ENCODE assay signal across 23 cellular contexts in genomic region chr6:105804436-105804835, GRCh38.
A peak's percentile ranks its signal among the peaks of the same experiment; 100 is the strongest.
DNase-seq lines count a peak whose midpoint lies in the region; ATAC-seq, FAIRE-seq and TF ChIP-seq lines count a peak whose summit lies in the region.
"Had no signal": no experiment of that assay in that cellular context is flagged by ENCODE, and none has a peak within 500 bp of the region (broad histone marks: within the 10 kb centered on the region; RNA-seq: fewer than 3 reads in every experiment).

No MANE protein-coding gene starts in this region.

- H3K4me1 ChIP-seq in astrocyte (ENCODE audit: insufficient read depth, low read length) = peaks cover 17% of the 10 kb centered on the region
- no peaks in the 10 kb centered on the region for H3K4me1 ChIP-seq in adrenal gland (replicated peaks in 1 of 2)
- H3K4me1 ChIP-seq: pancreas had no signal

- H3K9me3 ChIP-seq in astrocyte (ENCODE audit: insufficient read depth, low read depth, low read length) (peaks cover 4% of the 10 kb centered on the region), adrenal gland (replicated peaks in 1 of 3) (no peaks in the 10 kb centered on the region)
- H3K9me3 ChIP-seq: pancreas, thoracic aorta had no signal

- H3K27me3 Mint-ChIP-seq in HFFc6 (ENCODE audit: insufficient read depth) (peaks cover 2% of the 10 kb centered on the region; the same call in 1 of the 2 replicates), astrocyte (ENCODE audit: low read depth, unreplicated experiment) (no peaks in the 10 kb centered on the region)
- H3K27me3 Mint-ChIP-seq: activated B cell treated with CpG ODN at 0.5 μM for 24 hours had no signal

- H3K9ac ChIP-seq in astrocyte (ENCODE audit: low read length) = no peak overlapping the region
- H3K9ac ChIP-seq: KMS-11 had no signal

- H3K4me3 ChIP-seq in astrocyte (ENCODE audit: insufficient read depth, low read depth, low read length) (no peak overlapping the region), foreskin fibroblast (ENCODE audit: low read depth in 1 of 2, low read length in 2 of 2) (no peak overlapping the region), adrenal gland (no peak overlapping the region)
- H3K4me3 ChIP-seq: pancreas, thoracic aorta had no signal

- H3K4me1 Mint-ChIP-seq in HFFc6 (ENCODE audit: low read depth) = peaks cover 25% of the 10 kb centered on the region
- peaks cover 7% of the 10 kb centered on the region for H3K4me1 Mint-ChIP-seq in astrocyte (ENCODE audit: low read depth, unreplicated experiment)
- H3K4me1 Mint-ChIP-seq: activated B cell treated with CpG ODN at 0.5 μM for 24 hours had no signal

- no peak overlapping the region for H2AFZ ChIP-seq in astrocyte (ENCODE audit: low read depth, low read length)

- H3K27me3 ChIP-seq in astrocyte (ENCODE audit: insufficient read depth, low read length) = no peaks in the 10 kb centered on the region
- no peaks in the 10 kb centered on the region for H3K27me3 ChIP-seq in adrenal gland
- H3K27me3 ChIP-seq: pancreas had no signal

- no peaks in the 10 kb centered on the region for H3K79me2 ChIP-seq in astrocyte (ENCODE audit: insufficient read depth, low read length)

- DNase-seq in A172 (ENCODE audit: low spot score) = peak; percentile 23
- peak; percentile 86 for DNase-seq in HFFc6
- peak; percentile 85 for DNase-seq in astrocyte (ENCODE audit: low read depth)
- peak; percentile 79 to 82 for DNase-seq in foreskin fibroblast
- DNase-seq in adrenal gland = no peak
- DNase-seq in D341Med (ENCODE audit: low spot score) = no peak
- DNase-seq in DMS 273 (lab: John Stamatoyannopoulos, UW; ENCODE audit: unreplicated experiment) = no peak
- DNase-seq: activated B cell treated with CpG ODN at 0.5 μM for 24 hours; activated CD8-positive, alpha-beta memory T cell treated with anti-CD3 and anti-CD28 coated beads, Interleukin-2, amount 50 U/mL, for 4 hours; activated naive CD4-positive, alpha-beta T cell treated with anti-CD3 and anti-CD28 coated beads for 36 hours; central memory CD4-positive, alpha-beta T cell; head of caudate nucleus; NCI-H146; NCI-H524 treated with DMSO at 0.1 percent for 48 hours; pancreas; stimulated activated CD4-positive, alpha-beta T cell treated with anti-CD3 and anti-CD28 coated beads, Interleukin-15, amount 100 ng/mL, for 24 hours; T-helper 1 cell had no signal

- TF ChIP-seq POLR2A in adrenal gland (IDR thresholded peaks at IDR 0.05) = no peak

- intact Hi-C loops in adrenal gland (cut with DNase I) = no loop called here

- ATAC-seq in GM21526 (IDR thresholded peaks at IDR 0.05; ENCODE audit: low FRiP score, unreplicated experiment) = no peak
- ATAC-seq: Panc1, pancreas had no signal

- 28 to 80% (median 71%) methylated on average over 3 of the region's 3 CpGs for WGBS in adrenal gland, 4 donors

- H3K36me3 ChIP-seq in astrocyte (ENCODE audit: insufficient read depth, low read length) (no peaks in the 10 kb centered on the region), adrenal gland (replicated peaks in 1 of 2) (no peaks in the 10 kb centered on the region)
- H3K36me3 ChIP-seq: pancreas, thoracic aorta had no signal

- H3K27ac Mint-ChIP-seq in HFFc6 = no peak overlapping the region
- no peak overlapping the region for H3K27ac Mint-ChIP-seq in astrocyte (ENCODE audit: unreplicated experiment)
- H3K27ac Mint-ChIP-seq: activated B cell treated with CpG ODN at 0.5 μM for 24 hours; activated naive CD4-positive, alpha-beta T cell treated with anti-CD3 and anti-CD28 coated beads for 36 hours had no signal

- H3K36me3 Mint-ChIP-seq in HFFc6 (ENCODE audit: low read depth) (peaks cover 5% of the 10 kb centered on the region; the same call in 1 of the 2 replicates), astrocyte (ENCODE audit: low read depth, unreplicated experiment) (no peaks in the 10 kb centered on the region)

- FAIRE-seq in astrocyte (lab: Jason Lieb, UNC) = peak; percentile 9
- FAIRE-seq: A204.1, H1, pancreas had no signal

- peak overlapping the region; percentile 61 for H3K27ac ChIP-seq in astrocyte (ENCODE audit: low read depth, low read length)
- no peak overlapping the region for H3K27ac ChIP-seq in adrenal gland
- H3K27ac ChIP-seq: KMS-11, pancreas, thoracic aorta had no signal

- H4K20me1 ChIP-seq in astrocyte (ENCODE audit: insufficient read depth, low read length) = no peaks in the 10 kb centered on the region

- H3K9me3 Mint-ChIP-seq in HFFc6 (no peaks in the 10 kb centered on the region), astrocyte (ENCODE audit: unreplicated experiment) (peaks cover 2% of the 10 kb centered on the region)
- H3K9me3 Mint-ChIP-seq: activated B cell treated with CpG ODN at 0.5 μM for 24 hours; activated naive CD4-positive, alpha-beta T cell treated with anti-CD3 and anti-CD28 coated beads for 36 hours had no signal

- H3K4me2 ChIP-seq in astrocyte (ENCODE audit: low read length) = peak overlapping the region; percentile 10
- H3K4me2 ChIP-seq: KMS-11 had no signal

- H3K4me3 Mint-ChIP-seq in HFFc6 (no peak overlapping the region), astrocyte (ENCODE audit: unreplicated experiment) (no peak overlapping the region)
- H3K4me3 Mint-ChIP-seq: activated B cell treated with CpG ODN at 0.5 μM for 24 hours; activated naive CD4-positive, alpha-beta T cell treated with anti-CD3 and anti-CD28 coated beads for 36 hours had no signal

- no peak for TF ChIP-seq CTCF in HFFc6 (IDR thresholded peaks at IDR 0.05)
- no peak for TF ChIP-seq CTCF in astrocyte (IDR thresholded peaks at IDR 0.05; ENCODE audit: insufficient read depth, low read depth, low read length)
- TF ChIP-seq CTCF in foreskin fibroblast (IDR thresholded peaks at IDR 0.05; ENCODE audit: low read depth, low read length) = no peak
- no peak for TF ChIP-seq CTCF in adrenal gland (IDR thresholded peaks at IDR 0.05)

Comparison
In these comparisons a context has a peak if more than half of its experiments do, and no peak if none do; other contexts are left out.
1. DNase-seq: peak in A172 (single experiment), HFFc6 (single experiment), astrocyte (single experiment) and foreskin fibroblast (2 of 2); none in adrenal gland (0 of 7), D341Med (single experiment) and DMS 273 (single experiment).